In the genomic region with DNA sequence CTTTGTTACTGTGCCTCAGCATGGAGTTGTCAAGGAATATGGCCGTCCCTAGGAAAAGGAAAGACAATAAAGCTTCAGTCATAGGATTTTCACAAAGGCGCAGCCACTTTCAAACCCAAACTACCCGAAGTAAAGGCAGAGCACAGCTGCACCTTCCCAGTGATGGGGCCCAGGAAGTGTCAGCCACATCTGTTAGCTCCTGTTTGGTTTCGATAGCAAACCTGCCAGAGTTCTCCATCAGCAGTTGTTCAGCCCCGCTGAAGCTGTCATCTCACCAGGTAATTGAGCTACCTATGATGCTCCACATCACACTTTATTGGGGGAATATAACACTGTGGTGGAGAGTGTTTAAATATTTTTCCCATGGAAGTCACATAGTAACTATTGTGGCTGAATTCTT, we compare ENCODE assay signal across 23 cellular contexts.
"Had no signal": no experiment of that assay in that cellular context is flagged by ENCODE, and none has a peak within 500 bp of the region (broad histone marks: within the 10 kb centered on the region; RNA-seq: fewer than 3 reads in every experiment).

No MANE protein-coding gene starts in this region.

- H3K4me1 ChIP-seq: SJCRH30 had no signal

- H3K27ac ChIP-seq: HL-60, SJCRH30 had no signal

- ATAC-seq: Panc1, PC-3, Right ventricle myocardium inferior, SK-N-SH treated with all-trans-retinoic acid at 6 μM for 48 hours had no signal

- DNase-seq: KBM-7; MV-4-11; NCI-H1048; NCI-H1105; NCI-H1417; NCI-H1436 treated with DMSO at 0.1 percent for 48 hours; NCI-H1694; NCI-H187 treated with DMSO at 0.1 percent for 48 hours; NCI-H2029 treated with DMSO at 0.1 percent for 48 hours; NCI-H226; NCI-H446; NCI-H510A; NCI-H524 treated with DMSO at 0.1 percent for 48 hours; NCI-H69; NCI-H774; NK-92 treated with Interleukin-12 subunit alpha and Interleukin-12 subunit beta, amount 100 ng/mL, for 24 hours; PC-3; SHP77 treated with DMSO at 0.1 percent for 48 hours; SJCRH30 had no signal

- H3K4me3 ChIP-seq: SJCRH30 had no signal

- H3K36me3 ChIP-seq: SJCRH30 had no signal

- H3K27me3 ChIP-seq: SJCRH30 had no signal

- H3K9me3 ChIP-seq: SJCRH30 had no signal
